Comparison of ENCODE assay signal across 15 cellular contexts in the genomic region with DNA sequence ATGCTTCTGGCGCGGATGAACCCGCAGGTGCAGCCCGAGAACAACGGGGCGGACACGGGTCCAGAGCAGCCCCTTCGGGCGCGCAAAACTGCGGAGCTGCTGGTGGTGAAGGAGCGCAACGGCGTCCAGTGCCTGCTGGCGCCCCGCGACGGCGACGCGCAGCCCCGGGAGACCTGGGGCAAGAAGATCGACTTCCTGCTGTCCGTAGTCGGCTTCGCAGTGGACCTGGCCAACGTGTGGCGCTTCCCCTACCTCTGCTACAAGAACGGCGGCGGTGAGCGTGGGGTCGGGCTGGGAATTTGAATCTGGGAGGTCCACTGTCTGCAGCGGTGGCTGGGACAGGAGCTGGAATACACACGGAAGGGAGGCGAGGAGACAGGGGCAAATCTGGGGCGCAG. TPM values are rescaled to one million over a fixed set of nuclear protein-coding genes. Genes with fewer than 3 reads are reported as not detected.
DNase-seq lines count a peak whose midpoint lies in the region; ATAC-seq lines count a peak whose summit lies in the region.
"Had no signal": no experiment of that assay in that cellular context is flagged by ENCODE, and none has a peak within 500 bp of the region (broad histone marks: within the 10 kb centered on the region; RNA-seq: fewer than 3 reads in every experiment).

No MANE protein-coding gene starts in this region.

- H3K4me1 ChIP-seq in HUES64 (ENCODE audit: insufficient read depth, low read length) = no peaks in the 10 kb centered on the region
- peaks cover 3% of the 10 kb centered on the region for H3K4me1 ChIP-seq in ectodermal cell (ENCODE audit: control insufficient read depth, insufficient read depth, low read length)
- H3K4me1 ChIP-seq: pancreas had no signal

- H3K4me3 ChIP-seq in HUES64 (ENCODE audit: low read length) (peak overlapping the region; percentile 57), ectodermal cell (ENCODE audit: insufficient read depth, low read depth, low read length) (peak overlapping the region; percentile 36), skin epidermis (peak overlapping the region in 4 of 7 experiments; percentile 12 to 41 (median 22))
- H3K4me3 ChIP-seq: body of pancreas had no signal

- H3K36me3 ChIP-seq in HUES64 (ENCODE audit: insufficient read depth, low read length) (no peaks in the 10 kb centered on the region), ectodermal cell (ENCODE audit: control insufficient read depth, insufficient read depth, low read length) (no peaks in the 10 kb centered on the region)
- H3K36me3 ChIP-seq: pancreas had no signal

- no peak overlapping the region for H3K9ac ChIP-seq in HUES64 (ENCODE audit: low read depth, low read length)

- WGBS in HUES64 = 6% methylated on average over 37 of the region's 37 CpGs
- 7% methylated on average over 37 of the region's 37 CpGs for WGBS in ectodermal cell, 2 experiments

- H3K27ac ChIP-seq in HUES64 (ENCODE audit: low read depth, low read length) (no peak overlapping the region), ectodermal cell (ENCODE audit: insufficient read depth, low read depth, low read length, poor library complexity, severe bottlenecking) (no peak overlapping the region), skin epidermis (no peak overlapping the region)
- H3K27ac ChIP-seq: body of pancreas, pancreas had no signal

- H3K9me3 ChIP-seq in HUES64 (ENCODE audit: insufficient read depth, low read depth, low read length) (no peaks in the 10 kb centered on the region), ectodermal cell (ENCODE audit: control insufficient read depth, low read length) (no peaks in the 10 kb centered on the region)
- H3K9me3 ChIP-seq: body of pancreas, pancreas had no signal

- DNase-seq in islet precursor cell (peak; percentile 72), A172 (ENCODE audit: low spot score) (no peak)
- DNase-seq: activated CD4-positive, alpha-beta T cell treated with anti-CD3 and anti-CD28 coated beads for 48 hours; activated naive CD4-positive, alpha-beta T cell treated with anti-CD3 and anti-CD28 coated beads, Interleukin-2, amount 50 U/mL, for 16 hours; NCI-H146; pancreas; T-helper 9 cell had no signal

- no peak for ATAC-seq in GM19324 (IDR thresholded peaks at IDR 0.05; ENCODE audit: low FRiP score, unreplicated experiment)
- no peak for ATAC-seq in GM21529 (IDR thresholded peaks at IDR 0.05; ENCODE audit: unreplicated experiment)
- ATAC-seq: body of pancreas had no signal

- peaks cover 89% of the 10 kb centered on the region for H3K27me3 ChIP-seq in HUES64 (ENCODE audit: insufficient read depth, low read length)
- peaks cover 80% of the 10 kb centered on the region for H3K27me3 ChIP-seq in ectodermal cell (ENCODE audit: control insufficient read depth, insufficient read depth, low read length, poor library complexity, severe bottlenecking)
- H3K27me3 ChIP-seq: body of pancreas had no signal

RNA-seq across cellular contexts. Expression of a gene that starts 0.9 kb away (rescaled TPM):
- 0.30 TPM for polyA plus RNA-seq in HUES64 (2013, experiment 1 of 2)
- polyA plus RNA-seq in HUES64 (2013, experiment 2 of 2) = 0.25 TPM
- not detected for polyA plus RNA-seq in ectodermal cell (2013, experiment 1 of 4)
- 0.05 TPM for polyA plus RNA-seq in ectodermal cell (2013, experiment 2 of 4)
- polyA plus RNA-seq in ectodermal cell (2013, experiment 3 of 4) = not detected
- not detected for polyA plus RNA-seq in ectodermal cell (2013, experiment 4 of 4)
- total RNA-seq in A172 (2014; rRNA removed; shearing (Covaris generic)) = 6.4 and 7.4 TPM in 2 replicates
- total RNA-seq: body of pancreas, NCI-H460 had no signal
- polyA plus RNA-seq: BJ had no signal
